Comparison of ENCODE assay signal across 2 cellular contexts in genomic region chr11:134643115-134643514, GRCh38.
TF ChIP-seq lines count a peak whose summit lies in the region.

No MANE protein-coding gene starts in this region.

TF ChIP-seq in GM23338, 12 proteins besides CTCF, POLR2A, EP300 and RAD21:
- no peak for TF ChIP-seq POLR2AphosphoS5 (IDR thresholded peaks at IDR 0.05; ENCODE audit: low read depth)
- no peak for TF ChIP-seq JUNB (IDR thresholded peaks at IDR 0.05; ENCODE audit: unreplicated experiment)
- no peak for TF ChIP-seq ZNF114 (CRISPR knock-in tag; IDR thresholded peaks at IDR 0.05)
- no peak for TF ChIP-seq EZH2 (IDR thresholded peaks at IDR 0.05; ENCODE audit: low read depth, unreplicated experiment)
- no peak for TF ChIP-seq ETS1 (IDR thresholded peaks at IDR 0.05)
- no peak for TF ChIP-seq EZH2phosphoT487 (IDR thresholded peaks at IDR 0.05; ENCODE audit: unreplicated experiment)
- no peak for TF ChIP-seq ZNF331 (CRISPR knock-in tag; IDR thresholded peaks at IDR 0.05; ENCODE audit: low read depth)
- TF ChIP-seq NANOG (IDR thresholded peaks at IDR 0.05; ENCODE audit: borderline replicate concordance): no peak
- no peak for TF ChIP-seq ZNF462 (CRISPR knock-in tag; IDR thresholded peaks at IDR 0.05)
- TF ChIP-seq REST (IDR thresholded peaks at IDR 0.05; ENCODE audit: unreplicated experiment): no peak
- no peak for TF ChIP-seq STAT1 (IDR thresholded peaks at IDR 0.05; ENCODE audit: unreplicated experiment)
- TF ChIP-seq CREB1 (CRISPR knock-in tag; IDR thresholded peaks at IDR 0.05; ENCODE audit: low read depth): no peak

TF ChIP-seq in H1, 55 proteins besides CTCF, POLR2A, EP300 and RAD21:
- TF ChIP-seq RXRA (IDR thresholded peaks at IDR 0.05; ENCODE audit: insufficient read depth, low read depth, low read length): no peak
- no peak for TF ChIP-seq BCL11A (IDR thresholded peaks at IDR 0.05; ENCODE audit: low read depth in 2 of 2, low read length in 2 of 2)
- no peak for TF ChIP-seq JUND (IDR thresholded peaks at IDR 0.05; ENCODE audit: low read length)
- no peak for TF ChIP-seq EZH2 (IDR thresholded peaks at IDR 0.05; ENCODE audit: low read depth, low read length, severe bottlenecking)
- TF ChIP-seq SP4 (IDR thresholded peaks at IDR 0.05; ENCODE audit: low read length): no peak
